8 cellular contexts compared by ENCODE assay signal in genomic region chr17:39794249-39794970, GRCh38. TPM values are rescaled to one million over a fixed set of nuclear protein-coding genes. Genes with fewer than 3 reads are reported as not detected.
DNase-seq lines count a peak whose midpoint lies in the region; ATAC-seq and TF ChIP-seq lines count a peak whose summit lies in the region.

No MANE protein-coding gene starts in this region.

- peaks cover 0 to 33% (median 4%) of the 10 kb centered on the region in 6 donors for H3K36me3 ChIP-seq in spleen
- no peaks in the 10 kb centered on the region for H3K36me3 ChIP-seq in prostate gland

- WGBS in spleen, 5 donors, result 35 to 67% (median 57%) methylated on average over 2 of the region's 2 CpGs
- WGBS in prostate gland, result 93% methylated on average over 2 of the region's 2 CpGs

- intact Hi-C loops in spleen (cut with DNase I; ENCODE audit: low total_unique reads) (no loop called here), prostate gland (cut with DNase I) (no loop called here)

- H3K4me1 ChIP-seq in spleen, result peaks cover 17 to 94% (median 53%) of the 10 kb centered on the region in 6 donors
- no peaks in the 10 kb centered on the region for H3K4me1 ChIP-seq in prostate gland (replicated peaks)

- H3K9me3 ChIP-seq in spleen (no peaks in the 10 kb centered on the region), prostate gland (no peaks in the 10 kb centered on the region)

- peak overlapping the region; percentile 6 to 89 (median 71) for H3K27ac ChIP-seq in spleen
- no peak overlapping the region for H3K27ac ChIP-seq in prostate gland

- DNase-seq in NCI-H2196 treated with DMSO at 0.1 percent for 48 hours (lab: John Stamatoyannopoulos, UW; ENCODE audit: unreplicated experiment) (peak; percentile 8), NCI-H2196 (lab: John Stamatoyannopoulos, UW; ENCODE audit: unreplicated experiment) (no peak), NAMALWA (ENCODE audit: low spot score) (peak; percentile 86), spleen (peak; percentile 82), H4 (ENCODE audit: low spot score) (no peak), prostate gland (ENCODE audit: low spot score) (no peak)
- DNase-seq in stimulated activated CD4-positive, alpha-beta T cell treated with anti-CD3 and anti-CD28 coated beads, Interleukin-4, amount 100 ng/mL, for 4 hours, result no peak

- H3K4me3 ChIP-seq in spleen, result no peak overlapping the region
- no peak overlapping the region for H3K4me3 ChIP-seq in prostate gland

- TF ChIP-seq CTCF in spleen (IDR thresholded peaks at IDR 0.05 in 8 of 11, conservative IDR thresholded peaks at IDR 0.05 in 3 of 11) (no peak), prostate gland (IDR thresholded peaks at IDR 0.05) (no peak)

- H3K27me3 ChIP-seq in spleen (replicated peaks in 1 of 7) (no peaks in the 10 kb centered on the region), prostate gland (replicated peaks; ENCODE audit: insufficient read depth) (no peaks in the 10 kb centered on the region)

- TF ChIP-seq POLR2A in spleen (IDR thresholded peaks at IDR 0.05), result peak in 1 of 3 donors; percentile 35
- no peak for TF ChIP-seq POLR2A in prostate gland (IDR thresholded peaks at IDR 0.05)

- peak; percentile 85 for ATAC-seq in GM21786 (IDR thresholded peaks at IDR 0.05; ENCODE audit: unreplicated experiment)

RNA-seq across cellular contexts. Expression of gene GRB7, which starts 56.7 kb away (rescaled TPM):
- total RNA-seq in spleen (1 to 10 TPM in 2 of 7 donors, under 1 TPM in 4, not detected in 1; 0.51 to 1.9 (median 0.66) TPM), prostate gland (10 to 100 TPM; 25.7 to 32.6 TPM)
- under 1 TPM; 0.04 to 0.19 (median 0.14) TPM for polyA plus RNA-seq in spleen
- total RNA-seq in H4 (2014; rRNA removed; shearing (Covaris generic)), result 0.41 TPM in 1 of 2 replicates, not detected in the other

Comparison
In these comparisons a context has a peak if more than half of its experiments do, and no peak if none do; other contexts are left out.
1. DNase-seq: peak in NCI-H2196 treated with DMSO at 0.1 percent for 48 hours (single experiment), NAMALWA (single experiment) and spleen (single experiment); none in NCI-H2196 (single experiment), H4 (single experiment), stimulated activated CD4-positive, alpha-beta T cell treated with anti-CD3 and anti-CD28 coated beads, Interleukin-4, amount 100 ng/mL, for 4 hours (0 of 2) and prostate gland (single experiment).
2. H3K27ac ChIP-seq: peak in spleen (8 of 8); none in prostate gland (0 of 2).
3. RNA of gene GRB7, which starts 56.7 kb away (total RNA-seq): 25.7 to 32.6 TPM in prostate gland; 0.51 to 1.9 TPM in spleen and 0.41 TPM in H4; every median in the first group is over 4 times any median in the second.